In genomic region chr6:111795558-111795957, GRCh38 we compare ENCODE assay signal across 26 cellular contexts.
A peak's percentile ranks its signal among the peaks of the same experiment; 100 is the strongest.
DNase-seq lines count a peak whose midpoint lies in the region; ATAC-seq, FAIRE-seq and TF ChIP-seq lines count a peak whose summit lies in the region.
"Had no signal": no experiment of that assay in that cellular context is flagged by ENCODE, and none has a peak within 500 bp of the region (broad histone marks: within the 10 kb centered on the region; RNA-seq: fewer than 3 reads in every experiment).

No MANE protein-coding gene starts in this region.

- peaks cover 53% of the 10 kb centered on the region for H3K4me1 ChIP-seq in KMS-11 (ENCODE audit: low read depth, poor library complexity, severe bottlenecking)
- H3K4me1 ChIP-seq: psoas muscle had no signal

- ATAC-seq in activated T-helper 17 cell treated with anti-CD3 and anti-CD28 coated beads, Interleukin-2, amount 50 U/mL, for 72 hours (replicated peaks) = peak; percentile 46
- no peak for ATAC-seq in naive thymus-derived CD8-positive, alpha-beta T cell
- no peak for ATAC-seq in GM19397 (IDR thresholded peaks at IDR 0.05; ENCODE audit: unreplicated experiment)
- ATAC-seq: left colon, psoas muscle had no signal

- no peaks in the 10 kb centered on the region for H3K9me3 Mint-ChIP-seq in activated CD4-positive, alpha-beta T cell treated with anti-CD3 and anti-CD28 coated beads, Interleukin-2, amount 10 ng/mL, durations not matched to agents 7 days and 5 days
- H3K9me3 Mint-ChIP-seq in activated T-helper 17 cell treated with anti-CD3 and anti-CD28 coated beads, Interleukin-2, amount 50 U/mL, for 72 hours = no peaks in the 10 kb centered on the region
- H3K9me3 Mint-ChIP-seq in naive thymus-derived CD8-positive, alpha-beta T cell = no peaks in the 10 kb centered on the region
- H3K9me3 Mint-ChIP-seq: H9, neural crest cell had no signal

- H3K4me1 Mint-ChIP-seq in activated CD4-positive, alpha-beta T cell treated with anti-CD3 and anti-CD28 coated beads, Interleukin-2, amount 10 ng/mL, durations not matched to agents 7 days and 5 days = peaks cover 79% of the 10 kb centered on the region
- peaks cover 83% of the 10 kb centered on the region for H3K4me1 Mint-ChIP-seq in activated T-helper 17 cell treated with anti-CD3 and anti-CD28 coated beads, Interleukin-2, amount 50 U/mL, for 72 hours
- H3K4me1 Mint-ChIP-seq in naive thymus-derived CD8-positive, alpha-beta T cell = peaks cover 36 to 88% (median 69%) of the 10 kb centered on the region in 4 donors

- DNase-seq in activated CD4-positive, alpha-beta T cell treated with anti-CD3 and anti-CD28 coated beads, Interleukin-2, amount 10 ng/mL, durations not matched to agents 7 days and 5 days = no peak
- DNase-seq in activated CD4-positive, alpha-beta T cell treated with anti-CD3 and anti-CD28 coated beads, Interleukin-2, amount 50 U/mL, for 1 hour = no peak
- DNase-seq in naive thymus-derived CD8-positive, alpha-beta T cell = no peak
- DNase-seq in GM19239 (ENCODE audit: insufficient read length, low spot score) (no peak), G401 (ENCODE audit: low spot score) (no peak)
- DNase-seq: activated CD4-positive, CD25-positive, alpha-beta regulatory T cell; amygdala; caudate nucleus; GF-D8; H9; left colon; mesendoderm; MM.1S; NCI-H146; NCI-H2171 treated with DMSO at 0.1 percent for 48 hours; NCI-H748 treated with DMSO at 0.1 percent for 48 hours; psoas muscle; small intestine had no signal

- no peaks in the 10 kb centered on the region for H3K36me3 ChIP-seq in KMS-11 (ENCODE audit: insufficient read depth)
- H3K36me3 ChIP-seq: esophagus muscularis mucosa, suprapubic skin had no signal

- peak overlapping the region; percentile 25 for H3K4me3 Mint-ChIP-seq in activated CD4-positive, alpha-beta T cell treated with anti-CD3 and anti-CD28 coated beads, Interleukin-2, amount 10 ng/mL, durations not matched to agents 7 days and 5 days
- H3K4me3 Mint-ChIP-seq in activated T-helper 17 cell treated with anti-CD3 and anti-CD28 coated beads, Interleukin-2, amount 50 U/mL, for 72 hours = peak overlapping the region; percentile 87
- peak overlapping the region in 6 of 10 donors; percentile 7 to 95 (median 70) for H3K4me3 Mint-ChIP-seq in naive thymus-derived CD8-positive, alpha-beta T cell
- H3K4me3 Mint-ChIP-seq: H9, neural crest cell had no signal

- POLR2A ChIA-PET in activated CD4-positive, alpha-beta T cell treated with anti-CD3 and anti-CD28 coated beads, Interleukin-2, amount 10 ng/mL, durations not matched to agents 7 days and 5 days (lab: Charles Lee) = no interaction called here
- POLR2A ChIA-PET in naive thymus-derived CD8-positive, alpha-beta T cell (lab: Charles Lee) = no interaction called here

- H3K27me3 Mint-ChIP-seq in activated CD4-positive, alpha-beta T cell treated with anti-CD3 and anti-CD28 coated beads, Interleukin-2, amount 10 ng/mL, durations not matched to agents 7 days and 5 days = no peaks in the 10 kb centered on the region
- no peaks in the 10 kb centered on the region for H3K27me3 Mint-ChIP-seq in activated T-helper 17 cell treated with anti-CD3 and anti-CD28 coated beads, Interleukin-2, amount 50 U/mL, for 72 hours
- H3K27me3 Mint-ChIP-seq in naive thymus-derived CD8-positive, alpha-beta T cell = no peaks in the 10 kb centered on the region

- peak overlapping the region; percentile 89 for H3K27ac ChIP-seq in KMS-11
- H3K27ac ChIP-seq: BLaER1 treated with 17β-estradiol and CSF1 and Interleukin-3, amounts not matched to agents 10 nM and 100 nM; esophagus muscularis mucosa; psoas muscle; SJSA1; suprapubic skin had no signal

- H3K4me2 ChIP-seq in KMS-11 = peak overlapping the region; percentile 97

- no peak overlapping the region for H3K4me3 ChIP-seq in KMS-11 (IDR thresholded peaks at IDR 0.05; ENCODE audit: insufficient read depth, low read depth, low read length)
- H3K4me3 ChIP-seq: BLaER1 treated with 17β-estradiol and CSF1 and Interleukin-3, amounts not matched to agents 10 nM and 100 nM; esophagus muscularis mucosa; psoas muscle; SJSA1; suprapubic skin had no signal

- peaks cover 8% of the 10 kb centered on the region; the same call in 1 of the 2 replicates for H3K79me2 ChIP-seq in KMS-11 (ENCODE audit: insufficient read depth, low read depth)

- no peak for TF ChIP-seq CTCF in KMS-11 (conservative IDR thresholded peaks at IDR 0.05; ENCODE audit: low read depth, low read length)

- H3K27ac Mint-ChIP-seq in activated CD4-positive, alpha-beta T cell treated with anti-CD3 and anti-CD28 coated beads, Interleukin-2, amount 10 ng/mL, durations not matched to agents 7 days and 5 days = peak overlapping the region; percentile 77
- H3K27ac Mint-ChIP-seq in activated T-helper 17 cell treated with anti-CD3 and anti-CD28 coated beads, Interleukin-2, amount 50 U/mL, for 72 hours = peak overlapping the region; percentile 97
- H3K27ac Mint-ChIP-seq in naive thymus-derived CD8-positive, alpha-beta T cell = peak overlapping the region in 8 of 10 donors; percentile 31 to 97 (median 84)
- H3K27ac Mint-ChIP-seq: H9 had no signal

- no peak for FAIRE-seq in GM19239 (lab: Jason Lieb, UNC)
- FAIRE-seq: small intestine had no signal

- H2AFZ ChIP-seq in KMS-11 (ENCODE audit: low read depth) = peak overlapping the region; percentile 46; the same call in 1 of the 2 replicates

- CTCF ChIA-PET in activated CD4-positive, alpha-beta T cell treated with anti-CD3 and anti-CD28 coated beads, Interleukin-2, amount 10 ng/mL, durations not matched to agents 7 days and 5 days (lab: Charles Lee) = interaction anchor here (0.8 to 1.9 kb wide), 4 partner anchors 11 to 50 kb away, joined by 3 to 4 read pairs (median 4); no protein-coding TSS in a partner anchor

- in situ Hi-C loops in G401 (cut with HindIII; ENCODE audit: low sequenced_read_pairs) = no loop called here

- peaks cover 23% of the 10 kb centered on the region for H3K36me3 Mint-ChIP-seq in activated CD4-positive, alpha-beta T cell treated with anti-CD3 and anti-CD28 coated beads, Interleukin-2, amount 10 ng/mL, durations not matched to agents 7 days and 5 days (ENCODE audit: low read depth)
- peaks cover 84% of the 10 kb centered on the region for H3K36me3 Mint-ChIP-seq in activated T-helper 17 cell treated with anti-CD3 and anti-CD28 coated beads, Interleukin-2, amount 50 U/mL, for 72 hours (ENCODE audit: low read depth)
- H3K36me3 Mint-ChIP-seq in naive thymus-derived CD8-positive, alpha-beta T cell = peaks cover 0 to 12% (median 0%) of the 10 kb centered on the region in 3 donors

- H3K9ac ChIP-seq in KMS-11 = peak overlapping the region; percentile 53; the same call in 1 of the 2 replicates
- H3K9ac ChIP-seq: BLaER1 treated with 17β-estradiol and CSF1 and Interleukin-3, amounts not matched to agents 10 nM and 100 nM had no signal

- H4K20me1 ChIP-seq in KMS-11 (ENCODE audit: insufficient read depth) = no peaks in the 10 kb centered on the region

- H3K27me3 ChIP-seq in KMS-11 (ENCODE audit: insufficient read depth, low read depth) = no peaks in the 10 kb centered on the region
- H3K27me3 ChIP-seq: BLaER1 treated with 17β-estradiol and CSF1 and Interleukin-3, amounts not matched to agents 10 nM and 100 nM; esophagus muscularis mucosa; SJSA1; suprapubic skin had no signal

Comparison
In these comparisons a context has a peak if more than half of its experiments do, and no peak if none do; other contexts are left out.
1. H3K4me3 Mint-ChIP-seq: peak in every context shown above with its lines; median percentile 87 in activated T-helper 17 cell treated with anti-CD3 and anti-CD28 coated beads, Interleukin-2, amount 50 U/mL, for 72 hours; 70 in naive thymus-derived CD8-positive, alpha-beta T cell; 25 in activated CD4-positive, alpha-beta T cell treated with anti-CD3 and anti-CD28 coated beads, Interleukin-2, amount 10 ng/mL, durations not matched to agents 7 days and 5 days.